9 cellular contexts compared by ENCODE assay signal in the genomic region with DNA sequence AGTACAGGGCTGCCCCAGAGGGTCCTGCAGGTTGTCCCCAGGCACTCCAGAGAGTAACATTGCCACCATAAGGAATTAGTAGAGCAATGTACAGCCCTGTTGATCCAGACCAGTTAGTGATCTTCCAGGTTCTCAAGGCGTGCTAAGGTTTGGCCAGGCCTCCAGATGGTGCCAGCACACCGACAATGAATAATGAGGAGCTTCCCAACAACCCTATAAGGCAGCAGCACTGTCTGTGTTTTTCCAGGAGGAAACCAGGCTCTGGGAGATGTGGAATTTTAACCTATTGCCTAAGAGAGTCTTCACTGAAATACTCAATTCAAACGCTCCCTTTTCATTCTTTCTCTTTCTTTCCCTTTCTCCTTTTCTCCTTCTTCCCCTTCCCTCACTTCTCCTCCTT.
DNase-seq lines count a peak whose midpoint lies in the region; ATAC-seq and TF ChIP-seq lines count a peak whose summit lies in the region.
"Had no signal": no experiment of that assay in that cellular context is flagged by ENCODE, and none has a peak within 500 bp of the region (broad histone marks: within the 10 kb centered on the region; RNA-seq: fewer than 3 reads in every experiment).

No MANE protein-coding gene starts in this region.

- no peak overlapping the region for H3K4me3 Mint-ChIP-seq in T-helper 17 cell
- no peak overlapping the region for H3K4me3 Mint-ChIP-seq in progenitor cell of endocrine pancreas (ENCODE audit: low read depth)
- H3K4me3 Mint-ChIP-seq in stimulated activated naive CD8-positive, alpha-beta T cell treated with anti-CD3 and anti-CD28 coated beads, Interleukin-15, amount 100 ng/mL, for 72 hours = no peak overlapping the region

- no peaks in the 10 kb centered on the region for H3K27me3 Mint-ChIP-seq in T-helper 17 cell
- no peaks in the 10 kb centered on the region for H3K27me3 Mint-ChIP-seq in progenitor cell of endocrine pancreas
- no peaks in the 10 kb centered on the region for H3K27me3 Mint-ChIP-seq in stimulated activated naive CD8-positive, alpha-beta T cell treated with anti-CD3 and anti-CD28 coated beads, Interleukin-15, amount 100 ng/mL, for 72 hours

- H3K36me3 Mint-ChIP-seq in T-helper 17 cell (ENCODE audit: low read depth) (peaks cover 13% of the 10 kb centered on the region), progenitor cell of endocrine pancreas (ENCODE audit: insufficient read depth) (peaks cover 6% of the 10 kb centered on the region)

- no peaks in the 10 kb centered on the region for H3K9me3 ChIP-seq in T-helper 17 cell (ENCODE audit: control insufficient read depth, low read length, poor library complexity, severe bottlenecking)

- ATAC-seq in T-helper 17 cell (no peak), Right ventricle myocardium superior (ENCODE audit: poor library complexity) (peak; percentile 65), HG03565 (IDR thresholded peaks at IDR 0.05; ENCODE audit: unreplicated experiment) (no peak)
- no peak for ATAC-seq in stimulated activated naive CD8-positive, alpha-beta T cell treated with anti-CD3 and anti-CD28 coated beads, Interleukin-15, amount 100 ng/mL, for 72 hours

- intact Hi-C loops in Right ventricle myocardium superior (cut with DNase I) = no loop called here

- DNase-seq in G401 (ENCODE audit: low spot score) (peak; percentile 91), T-helper 17 cell (no peak), Right ventricle myocardium superior (no peak), progenitor cell of endocrine pancreas (ENCODE audit: low spot score, unreplicated experiment) (no peak), NCI-H2029 treated with DMSO at 0.1 percent for 48 hours (lab: John Stamatoyannopoulos, UW) (no peak), KG1 (lab: John Stamatoyannopoulos, UW) (no peak)
- no peak for DNase-seq in stimulated activated naive CD8-positive, alpha-beta T cell treated with anti-CD3 and anti-CD28 coated beads, Interleukin-15, amount 100 ng/mL, for 72 hours
- DNase-seq: NCI-H1105 treated with DMSO at 0.1 percent for 48 hours had no signal

- TF ChIP-seq CTCF in progenitor cell of endocrine pancreas (IDR thresholded peaks at IDR 0.05; ENCODE audit: unreplicated experiment) = peak; percentile 24

- peak overlapping the region; percentile 88 for H3K27ac Mint-ChIP-seq in T-helper 17 cell
- no peak overlapping the region for H3K27ac Mint-ChIP-seq in progenitor cell of endocrine pancreas
- H3K27ac Mint-ChIP-seq in stimulated activated naive CD8-positive, alpha-beta T cell treated with anti-CD3 and anti-CD28 coated beads, Interleukin-15, amount 100 ng/mL, for 72 hours = no peak overlapping the region

- in situ Hi-C loops in G401 (cut with HindIII; ENCODE audit: low sequenced_read_pairs) = no loop called here

- peaks cover 34% of the 10 kb centered on the region for H3K4me1 Mint-ChIP-seq in T-helper 17 cell
- no peaks in the 10 kb centered on the region for H3K4me1 Mint-ChIP-seq in progenitor cell of endocrine pancreas (ENCODE audit: low read depth)
- H3K4me1 Mint-ChIP-seq in stimulated activated naive CD8-positive, alpha-beta T cell treated with anti-CD3 and anti-CD28 coated beads, Interleukin-15, amount 100 ng/mL, for 72 hours = peaks cover 2% of the 10 kb centered on the region

- no peaks in the 10 kb centered on the region for H3K9me3 Mint-ChIP-seq in progenitor cell of endocrine pancreas (ENCODE audit: low read depth)
- no peaks in the 10 kb centered on the region for H3K9me3 Mint-ChIP-seq in stimulated activated naive CD8-positive, alpha-beta T cell treated with anti-CD3 and anti-CD28 coated beads, Interleukin-15, amount 100 ng/mL, for 72 hours
